In the genomic region with DNA sequence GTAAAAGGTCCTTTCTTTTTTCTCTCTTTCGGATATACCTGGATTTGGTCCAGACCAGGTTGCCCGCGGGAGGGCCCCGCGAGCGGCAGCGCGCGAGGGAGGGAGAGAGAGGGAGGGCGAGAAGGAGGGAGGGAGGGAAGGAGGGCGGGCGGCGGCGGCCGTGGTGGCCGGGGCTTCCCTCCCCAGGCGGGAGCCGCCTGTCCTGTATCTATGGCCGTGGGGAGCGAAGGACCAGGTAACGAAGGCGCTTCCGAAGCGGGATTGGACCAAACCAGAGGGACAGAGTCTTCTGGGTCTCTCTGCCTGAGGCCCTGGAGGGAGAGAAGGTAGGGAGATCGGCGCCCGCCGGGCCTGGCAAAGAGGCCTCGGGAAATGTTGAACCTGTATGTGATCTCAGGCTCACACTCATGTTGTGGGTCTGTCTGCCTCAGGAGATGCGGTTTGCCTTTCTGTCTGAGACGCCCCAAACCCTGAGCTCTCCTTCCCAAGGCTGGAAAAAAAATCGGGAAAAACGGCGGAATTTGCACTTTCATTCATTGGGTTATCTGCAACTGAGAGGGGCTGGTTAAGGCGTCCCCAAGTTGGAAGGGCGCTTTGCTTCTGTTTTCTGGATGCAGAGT, we compare ENCODE assay signal across 9 cellular contexts. TPM values are rescaled to one million over a fixed set of nuclear protein-coding genes. Genes with fewer than 3 reads are reported as not detected.
DNase-seq lines count a peak whose midpoint lies in the region; ATAC-seq and TF ChIP-seq lines count a peak whose summit lies in the region.
"Had no signal": no experiment of that assay in that cellular context is flagged by ENCODE, and none has a peak within 500 bp of the region (broad histone marks: within the 10 kb centered on the region; RNA-seq: fewer than 3 reads in every experiment).

No MANE protein-coding gene starts in this region.

- 51% methylated on average over 26 of the region's 36 CpGs for WGBS in SK-N-SH (ENCODE audit: low lambda C conversion rate)

- no peak for TF ChIP-seq RAD21 in SK-N-SH (IDR thresholded peaks at IDR 0.05; ENCODE audit: low read length)

- peak overlapping the region; percentile 33; the same call in 1 of the 2 replicates for H3K4me2 ChIP-seq in SK-N-SH
- H3K4me2 ChIP-seq in PC-9, result peak overlapping the region; percentile 79

- no peak overlapping the region for H3K27ac ChIP-seq in SK-N-SH (ENCODE audit: low read depth in 2 of 2, low read length in 1 of 2)
- peak overlapping the region; percentile 89 for H3K27ac ChIP-seq in PC-9

- POLR2A ChIA-PET in SK-N-SH (lab: Yijun Ruan, JAX) (no interaction called here), PC-9 (lab: Charles Lee; ENCODE audit: unreplicated experiment) (interaction anchor here (0.5 to 0.7 kb wide), 4 partner anchors 23 to 391 kb away, joined by 3 to 13 read pairs (median 4); a partner anchor contains a TSS)

- no peak; the same call in 2 of the 3 replicates for ATAC-seq in SK-N-SH treated with all-trans-retinoic acid at 6 μM for 48 hours
- ATAC-seq in stimulated activated effector memory CD8-positive, alpha-beta T cell treated with anti-CD3 and anti-CD28 coated beads, Interleukin-12 subunit alpha, Interleukin-12 subunit beta, amount 100 ng/mL, for 72 hours, result no peak

- H3K36me3 ChIP-seq in SK-N-SH (replicated peaks in 1 of 2; ENCODE audit: control insufficient read depth in 1 of 2, insufficient read depth in 2 of 2, low read length in 1 of 2) (no peaks in the 10 kb centered on the region), PC-9 (ENCODE audit: low read depth) (no peaks in the 10 kb centered on the region)

- intact Hi-C loops in PC-9 (cut with micrococcal nuclease; ENCODE audit: unreplicated experiment), result no loop called here
- intact Hi-C loops in activated T-helper 2 cell treated with anti-CD3 and anti-CD28 coated beads, Interferon-gamma antibody, Interleukin-2, Interleukin-4, amounts not matched to agents 10 μg/mL and 5 μg/mL and 100 μg/mL, durations not matched to agents 14 hours and 24 hours and 36 hours (cut with micrococcal nuclease), result loop anchor here (5.0 to 10.0 kb wide), 3 partner anchors 58 to 300 kb away; a partner anchor contains a TSS

- H3K9me3 ChIP-seq in SK-N-SH (no peaks in the 10 kb centered on the region), PC-9 (ENCODE audit: insufficient read depth, low read depth) (no peaks in the 10 kb centered on the region)

- H3K4me3 Mint-ChIP-seq in stimulated activated effector memory CD8-positive, alpha-beta T cell treated with anti-CD3 and anti-CD28 coated beads, Interleukin-12 subunit alpha, Interleukin-12 subunit beta, amount 100 ng/mL, for 72 hours, result peak overlapping the region; percentile 86
- H3K4me3 Mint-ChIP-seq in activated T-helper 2 cell treated with anti-CD3 and anti-CD28 coated beads, Interferon-gamma antibody, Interleukin-2, Interleukin-4, amounts not matched to agents 10 μg/mL and 5 μg/mL and 100 μg/mL, durations not matched to agents 14 hours and 24 hours and 36 hours (ENCODE audit: low read depth), result no peak overlapping the region

- no peaks in the 10 kb centered on the region for H3K79me2 ChIP-seq in SK-N-SH (ENCODE audit: insufficient read depth)
- peaks cover 12% of the 10 kb centered on the region; the same call in 1 of the 2 replicates for H3K79me2 ChIP-seq in PC-9 (ENCODE audit: low read depth)

- H3K27me3 ChIP-seq in SK-N-SH (ENCODE audit: insufficient read depth) (peaks cover 77% of the 10 kb centered on the region), PC-9 (ENCODE audit: insufficient read depth, low read depth) (no peaks in the 10 kb centered on the region)

- H3K9ac ChIP-seq in SK-N-SH, result no peak overlapping the region

- BruUV-seq in PC-9 (replicated peaks; lab: Mats Ljungman, UMichigan), result TSS peak; percentile 96

- H3F3A ChIP-seq in SK-N-SH (replicated peaks; ENCODE audit: insufficient read depth) (peaks cover 5% of the 10 kb centered on the region), PC-9 (ENCODE audit: insufficient read depth, low read depth) (peaks cover 14% of the 10 kb centered on the region; the same call in 1 of the 2 replicates)

- TF ChIP-seq CTCF in SK-N-SH (IDR thresholded peaks at IDR 0.05), result no peak
- TF ChIP-seq CTCF in PC-9 (conservative IDR thresholded peaks at IDR 0.05), result no peak
- no peak for TF ChIP-seq CTCF in foreskin fibroblast (IDR thresholded peaks at IDR 0.05; ENCODE audit: low read depth, low read length)

- no peak for TF ChIP-seq EP300 in SK-N-SH (IDR thresholded peaks at IDR 0.05; ENCODE audit: borderline replicate concordance in 1 of 2, low read depth in 1 of 2, low read length in 1 of 2)

- DNase-seq in SK-N-SH, result no peak
- peak in 1 of 2 experiments; percentile 34 for DNase-seq in PC-9
- DNase-seq in foreskin fibroblast, result no peak
- no peak for DNase-seq in stimulated activated effector memory CD8-positive, alpha-beta T cell treated with anti-CD3 and anti-CD28 coated beads, Interleukin-12 subunit alpha, Interleukin-12 subunit beta, amount 100 ng/mL, for 72 hours (ENCODE audit: low spot score in 2 of 2)
- no peak for DNase-seq in GOT3 (lab: John Stamatoyannopoulos, UW)
- no peak for DNase-seq in activated T-helper 2 cell treated with anti-CD3 and anti-CD28 coated beads, Interferon-gamma antibody, Interleukin-2, Interleukin-4, amounts not matched to agents 10 μg/mL and 5 μg/mL and 100 μg/mL, durations not matched to agents 14 hours and 24 hours and 36 hours (ENCODE audit: low spot score)
- DNase-seq in AML-193 (lab: John Stamatoyannopoulos, UW), result no peak
- DNase-seq: RPMI8226 had no signal

- CTCF ChIA-PET in SK-N-SH (lab: Yijun Ruan, JAX) (interaction anchor here (12.5 to 24.5 kb wide), 4 partner anchors 8 to 220 kb away, joined by 188 to 568 read pairs (median 203); a partner anchor contains a TSS), PC-9 (lab: Charles Lee) (interaction anchor here (0.6 to 1.2 kb wide), 5 partner anchors 21 to 375 kb away, joined by 3 to 20 read pairs (median 4); no protein-coding TSS in a partner anchor)

- H3K4me1 ChIP-seq in SK-N-SH (ENCODE audit: control insufficient read depth in 1 of 2, insufficient read depth in 2 of 2, low read depth in 1 of 2, low read length in 1 of 2) (peaks cover 0 to 9% of the 10 kb centered on the region in 2 experiments; a peak in 2 of 4 replicates), PC-9 (replicated peaks; ENCODE audit: insufficient read depth) (peaks cover 20% of the 10 kb centered on the region; the same call in 1 of the 2 replicates)

- peaks cover 6% of the 10 kb centered on the region for H3K36me3 Mint-ChIP-seq in stimulated activated effector memory CD8-positive, alpha-beta T cell treated with anti-CD3 and anti-CD28 coated beads, Interleukin-12 subunit alpha, Interleukin-12 subunit beta, amount 100 ng/mL, for 72 hours
- H3K36me3 Mint-ChIP-seq in activated T-helper 2 cell treated with anti-CD3 and anti-CD28 coated beads, Interferon-gamma antibody, Interleukin-2, Interleukin-4, amounts not matched to agents 10 μg/mL and 5 μg/mL and 100 μg/mL, durations not matched to agents 14 hours and 24 hours and 36 hours (ENCODE audit: low read depth), result no peaks in the 10 kb centered on the region

- no peak overlapping the region; a peak in 1 of 4 replicates for H3K4me3 ChIP-seq in SK-N-SH (ENCODE audit: low read depth in 2 of 2, low read length in 1 of 2)
- peak overlapping the region; percentile 86 for H3K4me3 ChIP-seq in PC-9
- H3K4me3 ChIP-seq in foreskin fibroblast (ENCODE audit: low read depth in 1 of 2, low read length in 2 of 2), result peak overlapping the region; percentile 44 to 53

- H3K27ac Mint-ChIP-seq in stimulated activated effector memory CD8-positive, alpha-beta T cell treated with anti-CD3 and anti-CD28 coated beads, Interleukin-12 subunit alpha, Interleukin-12 subunit beta, amount 100 ng/mL, for 72 hours, result peak overlapping the region; percentile 82
- H3K27ac Mint-ChIP-seq in activated T-helper 2 cell treated with anti-CD3 and anti-CD28 coated beads, Interferon-gamma antibody, Interleukin-2, Interleukin-4, amounts not matched to agents 10 μg/mL and 5 μg/mL and 100 μg/mL, durations not matched to agents 14 hours and 24 hours and 36 hours, result no peak overlapping the region

- H3K4me1 Mint-ChIP-seq in stimulated activated effector memory CD8-positive, alpha-beta T cell treated with anti-CD3 and anti-CD28 coated beads, Interleukin-12 subunit alpha, Interleukin-12 subunit beta, amount 100 ng/mL, for 72 hours, result peaks cover 68% of the 10 kb centered on the region
- peaks cover 22% of the 10 kb centered on the region for H3K4me1 Mint-ChIP-seq in activated T-helper 2 cell treated with anti-CD3 and anti-CD28 coated beads, Interferon-gamma antibody, Interleukin-2, Interleukin-4, amounts not matched to agents 10 μg/mL and 5 μg/mL and 100 μg/mL, durations not matched to agents 14 hours and 24 hours and 36 hours (ENCODE audit: low read depth)

- no peaks in the 10 kb centered on the region for H3K9me3 Mint-ChIP-seq in stimulated activated effector memory CD8-positive, alpha-beta T cell treated with anti-CD3 and anti-CD28 coated beads, Interleukin-12 subunit alpha, Interleukin-12 subunit beta, amount 100 ng/mL, for 72 hours
- H3K9me3 Mint-ChIP-seq in activated T-helper 2 cell treated with anti-CD3 and anti-CD28 coated beads, Interferon-gamma antibody, Interleukin-2, Interleukin-4, amounts not matched to agents 10 μg/mL and 5 μg/mL and 100 μg/mL, durations not matched to agents 14 hours and 24 hours and 36 hours, result no peaks in the 10 kb centered on the region

- H2AFZ ChIP-seq in SK-N-SH (ENCODE audit: low read depth) (no peak overlapping the region), PC-9 (peak overlapping the region; percentile 98)

- no peaks in the 10 kb centered on the region for H4K20me1 ChIP-seq in SK-N-SH (ENCODE audit: insufficient read depth)
- no peaks in the 10 kb centered on the region for H4K20me1 ChIP-seq in PC-9 (ENCODE audit: insufficient read depth)

- peaks cover 92% of the 10 kb centered on the region for H3K27me3 Mint-ChIP-seq in activated T-helper 2 cell treated with anti-CD3 and anti-CD28 coated beads, Interferon-gamma antibody, Interleukin-2, Interleukin-4, amounts not matched to agents 10 μg/mL and 5 μg/mL and 100 μg/mL, durations not matched to agents 14 hours and 24 hours and 36 hours (ENCODE audit: low read depth)

- H3K9me2 ChIP-seq in SK-N-SH (no peaks in the 10 kb centered on the region), PC-9 (ENCODE audit: insufficient read depth) (no peaks in the 10 kb centered on the region)

RNA-seq across cellular contexts. Expression of a gene that starts 5.2 kb away (rescaled TPM):
- polyA plus RNA-seq in SK-N-SH (2012; rRNA removed), result 1.2 and 1.9 TPM in 2 replicates
- polyA plus RNA-seq in SK-N-SH (2012; cell fraction: cytosol; rRNA removed), result 1.8 and 2.4 TPM in 2 replicates
- polyA plus RNA-seq in SK-N-SH (2012; cell fraction: nucleus; rRNA removed), result 1.0 and 1.1 TPM in 2 replicates
- total RNA-seq in PC-9 (2021), result 7.5 and 10.2 TPM in 2 replicates
- not detected in 2 replicates for total RNA-seq in activated T-helper 2 cell treated with anti-CD3 and anti-CD28 coated beads, Interferon-gamma antibody, Interleukin-2, Interleukin-4, amounts not matched to agents 10 μg/mL and 5 μg/mL and 100 μg/mL, durations not matched to agents 14 hours and 24 hours and 36 hours

RNA-seq across cellular contexts. Expression of a gene that starts 9.9 kb away (rescaled TPM):
- 0.03 and 0.08 TPM in 2 replicates for polyA plus RNA-seq in SK-N-SH (2012; rRNA removed)
- 0.04 TPM in 2 replicates for polyA plus RNA-seq in SK-N-SH (2012; cell fraction: cytosol; rRNA removed)
- not detected in 2 replicates for polyA plus RNA-seq in SK-N-SH (2012; cell fraction: nucleus; rRNA removed)
- 1.1 and 1.4 TPM in 2 replicates for total RNA-seq in PC-9 (2021)
- not detected in 2 replicates for total RNA-seq in activated T-helper 2 cell treated with anti-CD3 and anti-CD28 coated beads, Interferon-gamma antibody, Interleukin-2, Interleukin-4, amounts not matched to agents 10 μg/mL and 5 μg/mL and 100 μg/mL, durations not matched to agents 14 hours and 24 hours and 36 hours

RNA-seq across cellular contexts. Expression of a gene that starts 14.0 kb away (rescaled TPM):
- 1.7 and 1.8 TPM in 2 replicates for polyA plus RNA-seq in SK-N-SH (2012; rRNA removed)
- polyA plus RNA-seq in SK-N-SH (2012; cell fraction: cytosol; rRNA removed), result 1.8 and 2.0 TPM in 2 replicates
- polyA plus RNA-seq in SK-N-SH (2012; cell fraction: nucleus; rRNA removed), result 0.53 and 0.75 TPM in 2 replicates
- 3.8 and 4.3 TPM in 2 replicates for total RNA-seq in PC-9 (2021)
- total RNA-seq in activated T-helper 2 cell treated with anti-CD3 and anti-CD28 coated beads, Interferon-gamma antibody, Interleukin-2, Interleukin-4, amounts not matched to agents 10 μg/mL and 5 μg/mL and 100 μg/mL, durations not matched to agents 14 hours and 24 hours and 36 hours, result not detected in 2 replicates

RNA-seq across cellular contexts. Expression of a gene that starts 20.0 kb away (rescaled TPM):
- not detected in 2 replicates for polyA plus RNA-seq in SK-N-SH (2012; rRNA removed)
- 0.01 TPM in 2 replicates for polyA plus RNA-seq in SK-N-SH (2012; cell fraction: cytosol; rRNA removed)
- polyA plus RNA-seq in SK-N-SH (2012; cell fraction: nucleus; rRNA removed), result not detected in 2 replicates
- total RNA-seq in PC-9 (2021), result 7.9 and 9.2 TPM in 2 replicates
- not detected in 2 replicates for total RNA-seq in activated T-helper 2 cell treated with anti-CD3 and anti-CD28 coated beads, Interferon-gamma antibody, Interleukin-2, Interleukin-4, amounts not matched to agents 10 μg/mL and 5 μg/mL and 100 μg/mL, durations not matched to agents 14 hours and 24 hours and 36 hours

RNA-seq across cellular contexts. Expression of a gene that starts 21.9 kb away (rescaled TPM):
- not detected in 2 replicates for polyA plus RNA-seq in SK-N-SH (2012; rRNA removed)
- polyA plus RNA-seq in SK-N-SH (2012; cell fraction: cytosol; rRNA removed), result not detected in 2 replicates
- not detected in 2 replicates for polyA plus RNA-seq in SK-N-SH (2012; cell fraction: nucleus; rRNA removed)
- 2.4 and 2.9 TPM in 2 replicates for total RNA-seq in PC-9 (2021)
- not detected in 2 replicates for total RNA-seq in activated T-helper 2 cell treated with anti-CD3 and anti-CD28 coated beads, Interferon-gamma antibody, Interleukin-2, Interleukin-4, amounts not matched to agents 10 μg/mL and 5 μg/mL and 100 μg/mL, durations not matched to agents 14 hours and 24 hours and 36 hours

Comparison
In these comparisons a context has a peak if more than half of its experiments do, and no peak if none do; other contexts are left out.
1. H3K4me3 ChIP-seq: peak in PC-9 (single experiment) and foreskin fibroblast (2 of 2); none in SK-N-SH (0 of 2).